21 cellular contexts compared by ENCODE assay signal in genomic region chr5:34501840-34502239, GRCh38.
"Had no signal": no experiment of that assay in that cellular context is flagged by ENCODE, and none has a peak within 500 bp of the region (broad histone marks: within the 10 kb centered on the region; RNA-seq: fewer than 3 reads in every experiment).

No MANE protein-coding gene starts in this region.

- H3K4me3 ChIP-seq: body of pancreas, esophagus muscularis mucosa, ovary, psoas muscle, thyroid gland had no signal

- H3K27me3 ChIP-seq: body of pancreas, esophagus muscularis mucosa, ovary, right lobe of liver, thyroid gland had no signal

- H3K4me1 ChIP-seq: psoas muscle, thyroid gland had no signal

- H3K27ac Mint-ChIP-seq: activated naive CD8-positive, alpha-beta T cell treated with anti-CD3 and anti-CD28 coated beads for 36 hours; activated T-cell treated with anti-CD3 and anti-CD28 coated beads, Interleukin-2, amount 50 U/mL, for 72 hours; immature natural killer cell; naive thymus-derived CD4-positive, alpha-beta T cell; stimulated activated effector memory CD8-positive, alpha-beta T cell treated with anti-CD3 and anti-CD28 coated beads, Interleukin-12 subunit alpha, Interleukin-12 subunit beta, amount 100 ng/mL, for 72 hours; T-helper 17 cell had no signal

- H3K9me3 Mint-ChIP-seq: activated naive CD8-positive, alpha-beta T cell treated with anti-CD3 and anti-CD28 coated beads for 36 hours; activated T-cell treated with anti-CD3 and anti-CD28 coated beads, Interleukin-2, amount 50 U/mL, for 72 hours; immature natural killer cell; naive thymus-derived CD4-positive, alpha-beta T cell; stimulated activated effector memory CD8-positive, alpha-beta T cell treated with anti-CD3 and anti-CD28 coated beads, Interleukin-12 subunit alpha, Interleukin-12 subunit beta, amount 100 ng/mL, for 72 hours had no signal

- H3K27ac ChIP-seq: body of pancreas, ovary, psoas muscle, thyroid gland had no signal

- ATAC-seq: activated T-cell treated with anti-CD3 and anti-CD28 coated beads, Interleukin-2, amount 50 U/mL, for 72 hours; body of pancreas; naive thymus-derived CD4-positive, alpha-beta T cell; psoas muscle; stimulated activated effector memory CD8-positive, alpha-beta T cell treated with anti-CD3 and anti-CD28 coated beads, Interleukin-12 subunit alpha, Interleukin-12 subunit beta, amount 100 ng/mL, for 72 hours; T-helper 17 cell had no signal

- H3K36me3 ChIP-seq: esophagus muscularis mucosa, ovary, right lobe of liver, thyroid gland had no signal

- H3K4me3 Mint-ChIP-seq: activated naive CD8-positive, alpha-beta T cell treated with anti-CD3 and anti-CD28 coated beads for 36 hours; activated T-cell treated with anti-CD3 and anti-CD28 coated beads, Interleukin-2, amount 50 U/mL, for 72 hours; immature natural killer cell; naive thymus-derived CD4-positive, alpha-beta T cell; stimulated activated effector memory CD8-positive, alpha-beta T cell treated with anti-CD3 and anti-CD28 coated beads, Interleukin-12 subunit alpha, Interleukin-12 subunit beta, amount 100 ng/mL, for 72 hours; T-helper 17 cell had no signal

- H3K9me3 ChIP-seq: body of pancreas, esophagus muscularis mucosa, ovary, psoas muscle, right lobe of liver, thyroid gland had no signal

- DNase-seq: activated CD4-positive, alpha-beta T cell treated with anti-CD3 and anti-CD28 coated beads, Interleukin-2, amount 50 U/mL, for 1 hour; activated CD4-positive, CD25-positive, alpha-beta regulatory T cell treated with anti-CD3 and anti-CD28 coated beads, Interleukin-2, amount 50 U/mL, for 72 hours; activated CD8-positive, alpha-beta memory T cell treated with anti-CD3 and anti-CD28 coated beads for 24 hours; activated effector memory CD4-positive, alpha-beta T cell treated with anti-CD3 and anti-CD28 coated beads, Interleukin-2, amount 50 U/mL, for 16 hours; activated naive CD8-positive, alpha-beta T cell treated with anti-CD3 and anti-CD28 coated beads for 36 hours; activated T-cell treated with anti-CD3 and anti-CD28 coated beads, Interleukin-2, amount 50 U/mL, for 72 hours; amygdala; body of pancreas; dermis blood vessel endothelial cell; effector memory CD4-positive, alpha-beta T cell; immature natural killer cell; mesendoderm; naive thymus-derived CD4-positive, alpha-beta T cell; ovary; psoas muscle; stimulated activated CD4-positive, alpha-beta T cell treated with anti-CD3 and anti-CD28 coated beads, Interleukin-4, amount 100 ng/mL, for 24 hours; T-helper 17 cell; thyroid gland had no signal

- H3K36me3 Mint-ChIP-seq: activated naive CD8-positive, alpha-beta T cell treated with anti-CD3 and anti-CD28 coated beads for 36 hours; naive thymus-derived CD4-positive, alpha-beta T cell; stimulated activated effector memory CD8-positive, alpha-beta T cell treated with anti-CD3 and anti-CD28 coated beads, Interleukin-12 subunit alpha, Interleukin-12 subunit beta, amount 100 ng/mL, for 72 hours had no signal
